Comparison of ENCODE assay signal across 9 cellular contexts in the genomic region with DNA sequence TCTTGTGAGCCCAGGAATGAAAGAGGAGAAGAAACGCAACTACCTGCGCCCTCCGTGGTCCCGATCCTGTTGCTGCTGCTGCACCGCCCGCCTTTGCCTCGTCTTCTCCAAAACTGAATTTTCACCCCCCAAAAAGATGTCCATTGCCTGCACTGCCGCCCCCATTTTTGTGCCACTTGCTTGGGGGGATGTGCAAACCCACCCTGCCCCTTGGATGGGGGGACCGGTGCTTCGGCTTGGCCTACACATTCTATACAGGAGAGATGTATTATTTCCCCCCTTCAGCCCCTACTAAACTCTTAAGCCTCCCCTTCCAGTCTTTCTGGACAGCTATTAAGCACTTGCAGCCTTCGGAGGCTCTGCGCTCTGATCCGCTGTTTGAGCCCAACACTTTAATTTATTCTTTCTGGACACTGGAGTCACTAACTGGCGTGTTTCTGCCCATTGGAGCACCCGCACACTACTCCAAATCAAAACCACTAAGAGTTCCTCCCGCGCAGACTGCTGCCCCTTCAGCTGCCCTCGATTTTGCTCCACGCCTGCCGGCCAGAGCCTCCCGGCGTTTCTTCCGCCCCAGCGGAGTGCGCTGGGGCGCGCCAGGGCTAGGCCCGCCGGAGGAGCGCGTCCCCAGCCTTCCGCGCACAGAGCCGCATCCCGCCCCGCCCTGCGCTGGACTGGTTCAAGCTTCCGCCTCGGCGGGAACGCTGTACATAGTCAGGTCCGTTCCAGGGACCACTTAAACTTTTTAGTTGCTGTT. TPM values are rescaled to one million over a fixed set of nuclear protein-coding genes. Genes with fewer than 3 reads are reported as not detected.
DNase-seq lines count a peak whose midpoint lies in the region; ATAC-seq, FAIRE-seq and TF ChIP-seq lines count a peak whose summit lies in the region.
"Had no signal": no experiment of that assay in that cellular context is flagged by ENCODE, and none has a peak within 500 bp of the region (broad histone marks: within the 10 kb centered on the region; RNA-seq: fewer than 3 reads in every experiment).

No MANE protein-coding gene starts in this region.

- no peak for TF ChIP-seq POLR2A in HepG2 (IDR thresholded peaks at IDR 0.05; ENCODE audit: insufficient read depth in 1 of 2, low read depth in 2 of 2, low read length in 2 of 2)

- POLR2A ChIA-PET in HepG2 (lab: Yijun Ruan, JAX) = no interaction called here

- WGBS in HepG2 (ENCODE audit: low lambda C conversion rate) = 98% methylated on average over 42 of the region's 42 CpGs

- no peak overlapping the region for H3K4me2 ChIP-seq in HepG2 (ENCODE audit: low read depth, low read length)

- CTCF ChIA-PET in HepG2 (lab: Yijun Ruan, JAX; ENCODE audit: low intra/inter-chr PET ratio, low total read pairs) = no interaction called here

- TF ChIP-seq CTCF in HepG2 (CRISPR knock-in tag; IDR thresholded peaks at IDR 0.05) = no peak

- ATAC-seq in HepG2 = no peak

- FAIRE-seq in HepG2 (lab: Jason Lieb, UNC) = no peak

- BruUV-seq in HepG2 (replicated peaks; lab: Mats Ljungman, UMichigan) = TSS peak; percentile 5

- peaks cover 2% of the 10 kb centered on the region for H3K79me2 ChIP-seq in HepG2 (ENCODE audit: insufficient read depth, low read length)

- no peaks in the 10 kb centered on the region for H4K20me1 ChIP-seq in HepG2 (ENCODE audit: insufficient read depth, low read length)

- H3K36me3 ChIP-seq in H7 (replicated peaks; ENCODE audit: control insufficient read depth, insufficient read depth, low read length) (no peaks in the 10 kb centered on the region), HepG2 (replicated peaks in 1 of 2; ENCODE audit: control insufficient read depth in 1 of 2, insufficient read depth in 2 of 2, low read length in 2 of 2) (peaks cover 20 to 52% of the 10 kb centered on the region in 2 experiments)
- H3K36me3 ChIP-seq: stomach had no signal

- in situ Hi-C loops in HepG2 (cut with HindIII; ENCODE audit: extremely low pct_ligation_motif_present, low pct_unique_long_range_greater_than_20kb) = loop anchor here (25.0 kb wide), 1 partner anchor 644 kb away; no protein-coding TSS in a partner anchor

- H3K27me3 ChIP-seq in H7 (ENCODE audit: control insufficient read depth, insufficient read depth, low read length) (peaks cover 100% of the 10 kb centered on the region), HepG2 (ENCODE audit: control insufficient read depth in 1 of 2, insufficient read depth in 2 of 2, low read length in 2 of 2) (no peaks in the 10 kb centered on the region)

- H3K4me1 ChIP-seq in HepG2 (ENCODE audit: insufficient read depth, low read length) = peaks cover 15% of the 10 kb centered on the region

- no peak for TF ChIP-seq EP300 in HepG2 (IDR thresholded peaks at IDR 0.05; ENCODE audit: low read depth in 2 of 2, low read length in 2 of 2)
- no peak for TF ChIP-seq EP300 in HepG2 (CRISPR knock-in tag; IDR thresholded peaks at IDR 0.05; ENCODE audit: borderline replicate concordance)

- DNase-seq in CD1c-positive myeloid dendritic cell (ENCODE audit: extremely low spot score) (peak; percentile 33), H7 (peak; percentile 85), HepG2 (ENCODE audit: low spot score) (no peak), NCI-H1092 treated with DMSO at 0.1 percent for 48 hours (lab: John Stamatoyannopoulos, UW) (no peak), cortex of kidney (lab: John Stamatoyannopoulos, UW) (no peak), GOT3 (lab: John Stamatoyannopoulos, UW) (no peak)
- DNase-seq in activated T-cell treated with anti-CD3 and anti-CD28 coated beads, Interleukin-2, amount 50 U/mL, for 48 hours = peak; percentile 48 to 58
- DNase-seq in stimulated activated CD4-positive, alpha-beta T cell treated with anti-CD3 and anti-CD28 coated beads, Interleukin-4, amount 100 ng/mL, for 24 hours = no peak
- DNase-seq: stomach had no signal

- TF ChIP-seq RAD21 in HepG2 (CRISPR knock-in tag; IDR thresholded peaks at IDR 0.05) = no peak

- H3K9me3 ChIP-seq in HepG2 (ENCODE audit: low read length) = no peaks in the 10 kb centered on the region

- intact Hi-C loops in HepG2 (cut with micrococcal nuclease; ENCODE audit: unreplicated experiment) = no loop called here

- H3K27ac ChIP-seq in HepG2 (ENCODE audit: extremely low read length, insufficient read depth, low read length) = no peak overlapping the region
- H3K27ac ChIP-seq: stomach had no signal

- H3K4me3 ChIP-seq in H7 (ENCODE audit: insufficient read depth, low read depth, low read length) (no peak overlapping the region), HepG2 (replicated peaks in 1 of 3; ENCODE audit: insufficient read depth in 1 of 3, low read depth in 2 of 3, low read length in 3 of 3) (no peak overlapping the region)

- no peak overlapping the region for H3K9ac ChIP-seq in HepG2 (ENCODE audit: insufficient read depth, low read depth, low read length)

- H2AFZ ChIP-seq in HepG2 (ENCODE audit: low read length) = no peak overlapping the region

TF ChIP-seq in HepG2, 621 proteins besides CTCF, POLR2A, EP300 and RAD21:
- peak; percentile 85 for TF ChIP-seq AGO2 (optimal IDR thresholded peaks at IDR 0.05; ENCODE audit: low read depth, low read length)
- TF ChIP-seq RBFOX2 (IDR thresholded peaks at IDR 0.05; ENCODE audit: low read depth, low read length) = peak; percentile 53; the same call in 1 of the 2 replicates
- no peak for TF ChIP-seq BHLHE40 (IDR thresholded peaks at IDR 0.05; ENCODE audit: low read length)

RNA-seq across cellular contexts. Expression of a gene that starts 5.9 kb away (rescaled TPM):
- 0.03 and 0.26 TPM in 2 replicates for total RNA-seq in H7 (2014; rRNA removed; shearing (Covaris generic))
- total RNA-seq in HepG2 (2016; rRNA removed; fragmentation: Illumina TruSeq; extraction: Trizol) = 3.0 and 5.0 TPM in 2 replicates
- 3.1 and 4.3 TPM in 2 replicates for total RNA-seq in HepG2 (2016; cell fraction: cytosol; rRNA removed; fragmentation: Illumina TruSeq; extraction: Trizol; ENCODE audit: low read depth)
- total RNA-seq in HepG2 (2016; cell fraction: insoluble cytoplasmic fraction; rRNA removed; fragmentation: Illumina TruSeq; extraction: Trizol) = 2.5 and 4.2 TPM in 2 replicates
- total RNA-seq in HepG2 (2016; cell fraction: membrane; rRNA removed; fragmentation: Illumina TruSeq; extraction: Trizol) = 4.1 and 4.3 TPM in 2 replicates
- total RNA-seq in HepG2 (2016; cell fraction: nucleus; rRNA removed; fragmentation: Illumina TruSeq; extraction: Trizol) = 9.0 and 9.1 TPM in 2 replicates
- polyA plus RNA-seq in HepG2 (2011; rRNA removed) = 1.0 and 1.6 TPM in 2 replicates
- 0.47 and 0.66 TPM in 2 replicates for polyA plus RNA-seq in HepG2 (2011; cell fraction: cytosol; rRNA removed)
- polyA plus RNA-seq in HepG2 (2011; cell fraction: nucleus; rRNA removed) = 12.1 and 16.1 TPM in 2 replicates
- 7.7 and 7.9 TPM in 2 replicates for polyA plus RNA-seq in HepG2 (2012)
- 1.1 and 1.2 TPM in 2 replicates for polyA plus RNA-seq in HepG2 (2016; cell fraction: cytosol; fragmentation: Illumina TruSeq; extraction: Trizol; ENCODE audit: low read depth)
- polyA plus RNA-seq in HepG2 (2016; cell fraction: insoluble cytoplasmic fraction; fragmentation: Illumina TruSeq; extraction: Trizol; ENCODE audit: low read depth) = 6.4 and 9.1 TPM in 2 replicates
- 3.3 and 4.0 TPM in 2 replicates for polyA plus RNA-seq in HepG2 (2016; cell fraction: membrane; fragmentation: Illumina TruSeq; extraction: Trizol; ENCODE audit: low read depth)
- polyA plus RNA-seq in HepG2 (2016; cell fraction: nucleus; fragmentation: Illumina TruSeq; extraction: Trizol; ENCODE audit: insufficient read depth, low read depth) = 24.6 and 24.9 TPM in 2 replicates
- polyA minus RNA-seq in HepG2 (2011; rRNA and poly(A)+ RNA removed; ENCODE audit: low replicate concordance) = 0.82 and 6.6 TPM in 2 replicates
- 2.1 and 2.2 TPM in 2 replicates for polyA minus RNA-seq in HepG2 (2011; cell fraction: cytosol; rRNA and poly(A)+ RNA removed)
- polyA minus RNA-seq in HepG2 (2011; cell fraction: nucleus; rRNA and poly(A)+ RNA removed) = 16.4 and 25.8 TPM in 2 replicates
- total RNA-seq: stomach had no signal

Comparison
In these comparisons a context has a peak if more than half of its experiments do, and no peak if none do; other contexts are left out.
1. DNase-seq: peak in CD1c-positive myeloid dendritic cell (single experiment), H7 (single experiment) and activated T-cell treated with anti-CD3 and anti-CD28 coated beads, Interleukin-2, amount 50 U/mL, for 48 hours (2 of 2); none in HepG2 (single experiment), NCI-H1092 treated with DMSO at 0.1 percent for 48 hours (single experiment), stimulated activated CD4-positive, alpha-beta T cell treated with anti-CD3 and anti-CD28 coated beads, Interleukin-4, amount 100 ng/mL, for 24 hours (single experiment), cortex of kidney (single experiment) and GOT3 (single experiment).